ENCODE assay signal across 15 cellular contexts in the genomic region with DNA sequence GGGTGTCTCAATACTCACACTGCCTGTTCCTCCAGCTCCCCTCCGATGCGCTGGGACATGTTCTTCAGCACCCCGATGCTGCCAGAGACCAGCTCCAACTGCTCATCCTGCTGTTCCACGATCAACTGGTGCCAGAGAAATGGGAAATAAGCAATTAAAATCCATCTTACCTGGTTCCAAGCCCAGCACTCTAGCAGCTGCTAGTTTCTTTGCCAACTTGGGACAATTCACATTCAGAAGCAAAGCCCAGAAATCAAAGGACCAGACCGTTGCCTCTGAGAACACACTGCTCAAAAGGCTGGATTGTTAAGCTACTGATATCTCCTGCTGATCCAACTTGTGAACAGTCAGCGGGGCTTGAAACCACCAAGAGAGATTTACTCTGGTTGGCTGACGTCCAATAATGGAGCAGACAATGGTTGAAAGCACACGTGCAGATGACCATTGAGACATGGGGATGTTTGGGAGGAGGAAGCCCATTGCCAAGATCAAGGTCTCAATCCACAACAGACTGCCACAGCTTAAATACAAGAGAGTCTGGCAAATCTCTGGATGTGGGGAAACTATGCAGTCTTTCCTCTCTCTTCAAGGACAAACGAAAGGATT. TPM values are rescaled to one million over a fixed set of nuclear protein-coding genes. Genes with fewer than 3 reads are reported as not detected.
DNase-seq lines count a peak whose midpoint lies in the region; ATAC-seq and TF ChIP-seq lines count a peak whose summit lies in the region.
"Had no signal": no experiment of that assay in that cellular context is flagged by ENCODE, and none has a peak within 500 bp of the region (broad histone marks: within the 10 kb centered on the region; RNA-seq: fewer than 3 reads in every experiment).

No MANE protein-coding gene starts in this region.

- peak overlapping the region; percentile 2 for H3K27ac Mint-ChIP-seq in T-helper 17 cell
- H3K27ac Mint-ChIP-seq in CD8-positive, alpha-beta T cell: no peak overlapping the region
- no peak overlapping the region for H3K27ac Mint-ChIP-seq in CD4-positive, alpha-beta memory T cell

- no peak overlapping the region for H3K9ac ChIP-seq in BLaER1

- TF ChIP-seq POLR2A in transverse colon (IDR thresholded peaks at IDR 0.05): no peak

- H3K36me3 ChIP-seq in BLaER1 (peaks cover 89% of the 10 kb centered on the region), transverse colon (peaks cover 0 to 58% (median 17%) of the 10 kb centered on the region in 4 donors)
- H3K36me3 ChIP-seq in CD8-positive, alpha-beta T cell (ENCODE audit: insufficient read depth, low read length): peaks cover 38% of the 10 kb centered on the region
- H3K36me3 ChIP-seq in CD4-positive, alpha-beta memory T cell (ENCODE audit: insufficient read depth, low read length): peaks cover 71% of the 10 kb centered on the region

- H3K27ac ChIP-seq in BLaER1 (no peak overlapping the region), transverse colon (no peak overlapping the region)
- H3K27ac ChIP-seq in CD8-positive, alpha-beta T cell (ENCODE audit: low read depth, low read length): no peak overlapping the region
- H3K27ac ChIP-seq in CD4-positive, alpha-beta memory T cell (ENCODE audit: low read depth, low read length): no peak overlapping the region
- H3K27ac ChIP-seq: cardiac muscle cell, epithelial cell of prostate had no signal

- H3K36me3 Mint-ChIP-seq in T-helper 17 cell (ENCODE audit: low read depth): peaks cover 14% of the 10 kb centered on the region
- peaks cover 90% of the 10 kb centered on the region for H3K36me3 Mint-ChIP-seq in CD8-positive, alpha-beta T cell
- peaks cover 67 to 86% of the 10 kb centered on the region in 2 donors for H3K36me3 Mint-ChIP-seq in CD4-positive, alpha-beta memory T cell

- H3K9me3 ChIP-seq in BLaER1: no peaks in the 10 kb centered on the region
- H3K9me3 ChIP-seq in T-helper 17 cell (ENCODE audit: control insufficient read depth, low read length, poor library complexity, severe bottlenecking): no peaks in the 10 kb centered on the region
- no peaks in the 10 kb centered on the region for H3K9me3 ChIP-seq in transverse colon
- no peaks in the 10 kb centered on the region for H3K9me3 ChIP-seq in CD8-positive, alpha-beta T cell (ENCODE audit: low read length)
- H3K9me3 ChIP-seq in CD4-positive, alpha-beta memory T cell (ENCODE audit: control insufficient read depth in 1 of 2, low read length in 2 of 2): no peaks in the 10 kb centered on the region

- H3K4me3 Mint-ChIP-seq in T-helper 17 cell: no peak overlapping the region
- no peak overlapping the region for H3K4me3 Mint-ChIP-seq in CD8-positive, alpha-beta T cell
- no peak overlapping the region for H3K4me3 Mint-ChIP-seq in CD4-positive, alpha-beta memory T cell

- no peak overlapping the region for H3K4me3 ChIP-seq in BLaER1
- no peak overlapping the region for H3K4me3 ChIP-seq in transverse colon
- H3K4me3 ChIP-seq in CD8-positive, alpha-beta T cell (ENCODE audit: low read depth, low read length): no peak overlapping the region
- H3K4me3 ChIP-seq in CD4-positive, alpha-beta memory T cell (ENCODE audit: low read length in 2 of 2): no peak overlapping the region
- H3K4me3 ChIP-seq: cardiac muscle cell had no signal

- in situ Hi-C loops in transverse colon (cut with MboI; ENCODE audit: low pct_ligation_motif_present in 1 of 4, low pct_unique_long_range_greater_than_20kb in 1 of 4, low sequenced_read_pairs in 3 of 4): no loop called here

- DNase-seq in NCI-H1105 treated with DMSO at 0.1 percent for 48 hours (lab: John Stamatoyannopoulos, UW) (peak; percentile 52), T-helper 17 cell (no peak), globus pallidus (ENCODE audit: low spot score) (peak; percentile 47), transverse colon (no peak)
- no peak for DNase-seq in CD8-positive, alpha-beta T cell
- DNase-seq in activated CD8-positive, alpha-beta memory T cell treated with anti-CD3 and anti-CD28 coated beads, Interleukin-2, amount 50 U/mL, for 48 hours: no peak
- no peak for DNase-seq in CD4-positive, alpha-beta memory T cell
- DNase-seq: activated CD4-positive, alpha-beta T cell treated with anti-CD3 and anti-CD28 coated beads, Interleukin-2, amount 50 U/mL, for 1 hour; AML-193; midbrain; stimulated activated CD4-positive, alpha-beta T cell treated with anti-CD3 and anti-CD28 coated beads, Interleukin-4, amount 100 ng/mL, for 24 hours; stimulated activated naive CD4-positive, alpha-beta T cell treated with Interleukin-2 at 50 U/mL for 16 hours had no signal

- H4K20me1 ChIP-seq in BLaER1: no peaks in the 10 kb centered on the region

- H3K4me2 ChIP-seq in BLaER1: peak overlapping the region; percentile 32

- TF ChIP-seq EP300 in transverse colon (IDR thresholded peaks at IDR 0.05; ENCODE audit: low read depth): no peak

- whole genome bisulfite sequencing in transverse colon (ENCODE audit: low coverage in 1 of 2), 2 donors: 74 to 83% methylated on average over 2 to 9 of the region's 9 CpGs

- intact Hi-C loops in transverse colon (cut with DNase I; ENCODE audit: low total_unique reads): no loop called here
- intact Hi-C loops in CD8-positive, alpha-beta T cell (cut with DNase I, micrococcal nuclease): no loop called here
- intact Hi-C loops in CD4-positive, alpha-beta memory T cell (cut with micrococcal nuclease): no loop called here

- POLR2A ChIA-PET in CD8-positive, alpha-beta T cell (lab: Charles Lee): no interaction called here
- POLR2A ChIA-PET in CD4-positive, alpha-beta memory T cell (lab: Charles Lee; ENCODE audit: partially characterized antibody): interaction anchor here (0.9 kb wide), 1 partner anchor 34 kb away, joined by 3 read pairs; no protein-coding TSS in a partner anchor

- CTCF ChIA-PET in CD8-positive, alpha-beta T cell (lab: Charles Lee): no interaction called here
- CTCF ChIA-PET in CD4-positive, alpha-beta memory T cell (lab: Charles Lee; ENCODE audit: partially characterized antibody): interaction anchor here (1.6 kb wide), 1 partner anchor 473 kb away, joined by 4 read pairs; no protein-coding TSS in a partner anchor

- H3K27me3 Mint-ChIP-seq in T-helper 17 cell: no peaks in the 10 kb centered on the region
- H3K27me3 Mint-ChIP-seq in CD8-positive, alpha-beta T cell (ENCODE audit: low read depth): no peaks in the 10 kb centered on the region
- no peaks in the 10 kb centered on the region for H3K27me3 Mint-ChIP-seq in CD4-positive, alpha-beta memory T cell

- no peaks in the 10 kb centered on the region for H3K9me3 Mint-ChIP-seq in CD8-positive, alpha-beta T cell
- H3K9me3 Mint-ChIP-seq in CD4-positive, alpha-beta memory T cell: no peaks in the 10 kb centered on the region

- no peak for TF ChIP-seq CTCF in transverse colon (IDR thresholded peaks at IDR 0.05)
- TF ChIP-seq CTCF in CD8-positive, alpha-beta T cell (IDR thresholded peaks at IDR 0.05): no peak

- H3K27me3 ChIP-seq in BLaER1: no peaks in the 10 kb centered on the region
- H3K27me3 ChIP-seq in transverse colon: no peaks in the 10 kb centered on the region
- H3K27me3 ChIP-seq in CD8-positive, alpha-beta T cell (ENCODE audit: insufficient read depth, low read length): no peaks in the 10 kb centered on the region
- H3K27me3 ChIP-seq in CD4-positive, alpha-beta memory T cell (ENCODE audit: insufficient read depth, low read length): no peaks in the 10 kb centered on the region
- H3K27me3 ChIP-seq: cardiac muscle cell had no signal

- H3K4me1 Mint-ChIP-seq in T-helper 17 cell: peaks cover 5% of the 10 kb centered on the region
- peaks cover 2% of the 10 kb centered on the region for H3K4me1 Mint-ChIP-seq in CD8-positive, alpha-beta T cell (ENCODE audit: low read depth)
- H3K4me1 Mint-ChIP-seq in CD4-positive, alpha-beta memory T cell: peaks cover 0 to 3% (median 2%) of the 10 kb centered on the region in 4 donors

- no peak for ATAC-seq in T-helper 17 cell
- no peak for ATAC-seq in CD8-positive, alpha-beta T cell

- H3K4me1 ChIP-seq in BLaER1 (peaks cover 13% of the 10 kb centered on the region), transverse colon (no peaks in the 10 kb centered on the region)
- no peaks in the 10 kb centered on the region for H3K4me1 ChIP-seq in CD8-positive, alpha-beta T cell (ENCODE audit: insufficient read depth, low read length)
- no peaks in the 10 kb centered on the region for H3K4me1 ChIP-seq in CD4-positive, alpha-beta memory T cell (ENCODE audit: insufficient read depth, low read length)

RNA-seq across cellular contexts. Expression of gene STX6, which starts 34.3 kb away (rescaled TPM):
- total RNA-seq in T-helper 17 cell: 10 to 100 TPM in 1 of 2 donors, 1 to 10 TPM in 1; 9.0 to 11.8 TPM
- total RNA-seq in transverse colon: 10 to 100 TPM; 16.1 to 21.0 (median 17.6) TPM
- 1 to 10 TPM; 4.9 to 5.2 TPM for total RNA-seq in CD8-positive, alpha-beta T cell
- total RNA-seq in CD4-positive, alpha-beta memory T cell: 10 to 100 TPM; 21.3 to 21.7 TPM
- polyA plus RNA-seq in CD4-positive, alpha-beta memory T cell: 10 to 100 TPM in 1 of 2 donors, 1 to 10 TPM in 1; 7.8 to 11.5 TPM

RNA-seq across cellular contexts. Expression of gene MR1, which starts 45.5 kb away (rescaled TPM):
- 10 to 100 TPM; 18.3 to 20.8 TPM for total RNA-seq in T-helper 17 cell
- total RNA-seq in transverse colon: 1 to 10 TPM in 3 of 4 donors, under 1 TPM in 1; 1.00 to 8.6 (median 4.7) TPM
- total RNA-seq in CD8-positive, alpha-beta T cell: 10 to 100 TPM; 15.4 to 16.0 TPM
- 10 to 100 TPM; 31.8 to 33.2 TPM for total RNA-seq in CD4-positive, alpha-beta memory T cell
- polyA plus RNA-seq in CD4-positive, alpha-beta memory T cell: 10 to 100 TPM; 31.5 to 38.6 TPM
- polyA plus RNA-seq: cardiac muscle cell had no signal

Comparison
In these comparisons a context has a peak if more than half of its experiments do, and no peak if none do; other contexts are left out.
1. DNase-seq: peak in NCI-H1105 treated with DMSO at 0.1 percent for 48 hours (single experiment) and globus pallidus (single experiment); none in T-helper 17 cell (0 of 3), transverse colon (single experiment), CD8-positive, alpha-beta T cell (0 of 7), activated CD8-positive, alpha-beta memory T cell treated with anti-CD3 and anti-CD28 coated beads, Interleukin-2, amount 50 U/mL, for 48 hours (single experiment) and CD4-positive, alpha-beta memory T cell (0 of 5).